22 cellular contexts compared by ENCODE assay signal in the genomic region with DNA sequence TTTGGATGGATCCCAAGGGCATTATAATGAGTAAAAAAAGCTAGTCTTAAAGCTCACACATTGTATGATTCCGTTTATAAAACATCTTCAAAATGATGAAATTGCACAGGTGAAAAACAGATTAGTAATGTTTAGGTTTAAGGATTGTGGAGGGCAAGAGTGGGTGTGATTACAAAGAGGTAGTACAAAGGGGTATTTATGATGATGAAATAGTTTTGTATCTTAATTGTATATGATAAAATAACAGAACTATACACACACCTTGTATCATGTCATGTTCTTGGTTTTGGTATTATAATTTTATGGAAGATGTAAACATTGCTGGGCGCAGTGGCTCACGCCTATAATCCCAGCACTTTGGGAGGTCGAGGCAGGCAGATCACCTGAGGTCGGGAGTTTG. TPM values are rescaled to one million over a fixed set of nuclear protein-coding genes. Genes with fewer than 3 reads are reported as not detected.
DNase-seq lines count a peak whose midpoint lies in the region; ATAC-seq, FAIRE-seq and TF ChIP-seq lines count a peak whose summit lies in the region.
"Had no signal": no experiment of that assay in that cellular context is flagged by ENCODE, and none has a peak within 500 bp of the region (broad histone marks: within the 10 kb centered on the region; RNA-seq: fewer than 3 reads in every experiment).

No MANE protein-coding gene starts in this region.

- H3K4me3 ChIP-seq in HepG2 (replicated peaks in 1 of 3; ENCODE audit: insufficient read depth in 1 of 3, low read depth in 2 of 3, low read length in 3 of 3) (no peak overlapping the region), right lobe of liver (no peak overlapping the region), K562 (no peak overlapping the region), osteoblast (ENCODE audit: insufficient read depth, low read length) (no peak overlapping the region)
- H3K4me3 ChIP-seq: BLaER1 had no signal

- ATAC-seq in HepG2: no peak
- ATAC-seq in right lobe of liver: no peak
- ATAC-seq in K562: no peak
- no peak for ATAC-seq in GM19324 (IDR thresholded peaks at IDR 0.05; ENCODE audit: low FRiP score, unreplicated experiment)
- ATAC-seq: CD8-positive, alpha-beta T cell had no signal

- H3K27me3 ChIP-seq in HepG2 (ENCODE audit: control insufficient read depth in 1 of 2, insufficient read depth in 2 of 2, low read length in 2 of 2): no peaks in the 10 kb centered on the region
- no peaks in the 10 kb centered on the region for H3K27me3 ChIP-seq in right lobe of liver
- H3K27me3 ChIP-seq in K562 (ENCODE audit: control insufficient read depth in 2 of 2, insufficient read depth in 2 of 2, low read length in 2 of 2): no peaks in the 10 kb centered on the region
- H3K27me3 ChIP-seq in osteoblast (ENCODE audit: insufficient read depth, low read length): no peaks in the 10 kb centered on the region
- H3K27me3 ChIP-seq: BE2C, BLaER1 had no signal

- H3K27ac ChIP-seq in HepG2 (ENCODE audit: extremely low read length, insufficient read depth, low read length) (no peak overlapping the region), right lobe of liver (no peak overlapping the region), K562 (ENCODE audit: extremely low read depth, low read depth, low read length) (no peak overlapping the region), osteoblast (ENCODE audit: low read depth, low read length) (no peak overlapping the region)
- H3K27ac ChIP-seq: BLaER1 had no signal

- no peak for TF ChIP-seq EP300 in HepG2 (IDR thresholded peaks at IDR 0.05; ENCODE audit: low read depth in 2 of 2, low read length in 2 of 2)
- no peak for TF ChIP-seq EP300 in HepG2 (CRISPR knock-in tag; IDR thresholded peaks at IDR 0.05; ENCODE audit: borderline replicate concordance)
- TF ChIP-seq EP300 in K562 (IDR thresholded peaks at IDR 0.05; ENCODE audit: low read length): no peak

- no peak overlapping the region for H3K4me2 ChIP-seq in HepG2 (ENCODE audit: low read depth, low read length)
- no peak overlapping the region for H3K4me2 ChIP-seq in K562 (ENCODE audit: insufficient read depth, low read length)
- H3K4me2 ChIP-seq in osteoblast (ENCODE audit: insufficient read depth, low read length): no peak overlapping the region
- H3K4me2 ChIP-seq: BLaER1 had no signal

- TF ChIP-seq CTCF in HepG2 (CRISPR knock-in tag; IDR thresholded peaks at IDR 0.05): no peak
- TF ChIP-seq CTCF in right lobe of liver (IDR thresholded peaks at IDR 0.05): no peak
- TF ChIP-seq CTCF in K562 (IDR thresholded peaks at IDR 0.05 in 2 of 3, conservative IDR thresholded peaks at IDR 0.05 in 1 of 3; ENCODE audit: insufficient read depth in 2 of 3, low read depth in 1 of 3, low read length in 3 of 3): no peak
- TF ChIP-seq CTCF in osteoblast (IDR thresholded peaks at IDR 0.05; ENCODE audit: extremely low read depth, low read depth, low read length): no peak

- H3K9me3 ChIP-seq in HepG2 (ENCODE audit: low read length) (no peaks in the 10 kb centered on the region), right lobe of liver (no peaks in the 10 kb centered on the region), K562 (replicated peaks; ENCODE audit: control insufficient read depth, insufficient read depth, low read depth, low read length) (no peaks in the 10 kb centered on the region), osteoblast (ENCODE audit: low read depth, low read length) (no peaks in the 10 kb centered on the region)
- H3K9me3 ChIP-seq: BE2C, BLaER1, Caco-2 had no signal

- in situ Hi-C loops in HepG2 (cut with HindIII; ENCODE audit: extremely low pct_ligation_motif_present, low pct_unique_long_range_greater_than_20kb): no loop called here
- in situ Hi-C loops in K562 (cut with MboI): no loop called here

- no peaks in the 10 kb centered on the region for H3K9me1 ChIP-seq in K562 (ENCODE audit: control insufficient read depth, insufficient read depth, low read length)

- POLR2A ChIA-PET in HepG2 (lab: Yijun Ruan, JAX) (no interaction called here), K562 (lab: Yijun Ruan, JAX) (interaction anchor here (0.7 to 1.6 kb wide), 5 partner anchors 11 to 96 kb away, joined by 3 to 6 read pairs (median 3); partner anchors contain the start of gene ZP3)

- H2AFZ ChIP-seq in HepG2 (ENCODE audit: low read length) (no peak overlapping the region), K562 (ENCODE audit: low read depth, low read length) (no peak overlapping the region), osteoblast (ENCODE audit: low read length) (no peak overlapping the region)

- BruUV-seq in HepG2 (replicated peaks; lab: Mats Ljungman, UMichigan) (no TSS peak), K562 (replicated peaks; lab: Mats Ljungman, UMichigan) (no TSS peak)

- 47% methylated on average over 5 of the region's 5 CpGs for WGBS in HepG2 (ENCODE audit: low lambda C conversion rate)
- WGBS in right lobe of liver (ENCODE audit: insufficient coverage, low coverage, low lambda C conversion rate, missing lambda C conversion rate): 60% methylated on average over 5 of the region's 5 CpGs
- WGBS in K562 (ENCODE audit: insufficient coverage, low coverage, missing lambda C conversion rate): 43% methylated on average over 5 of the region's 5 CpGs

- FAIRE-seq in HepG2 (lab: Jason Lieb, UNC) (no peak), K562 (lab: Jason Lieb, UNC) (no peak)
- FAIRE-seq: A204.1, D721Med, G401.6, GM12891, GM19239 had no signal

- peaks cover 6% of the 10 kb centered on the region for H3K79me2 ChIP-seq in HepG2 (ENCODE audit: insufficient read depth, low read length)
- H3K79me2 ChIP-seq in K562 (ENCODE audit: control insufficient read depth, insufficient read depth, low read length): no peaks in the 10 kb centered on the region
- H3K79me2 ChIP-seq in osteoblast (ENCODE audit: insufficient read depth, low read length): no peaks in the 10 kb centered on the region

- H4K20me1 ChIP-seq in HepG2 (ENCODE audit: insufficient read depth, low read length): no peaks in the 10 kb centered on the region
- H4K20me1 ChIP-seq in K562 (replicated peaks; ENCODE audit: control insufficient read depth, insufficient read depth, low read length): no peaks in the 10 kb centered on the region
- no peaks in the 10 kb centered on the region for H4K20me1 ChIP-seq in osteoblast (ENCODE audit: insufficient read depth, low read length)
- H4K20me1 ChIP-seq: BLaER1 had no signal

- H3K36me3 ChIP-seq in HepG2 (replicated peaks in 1 of 2; ENCODE audit: control insufficient read depth in 1 of 2, insufficient read depth in 2 of 2, low read length in 2 of 2): no peaks in the 10 kb centered on the region
- no peaks in the 10 kb centered on the region for H3K36me3 ChIP-seq in right lobe of liver
- H3K36me3 ChIP-seq in K562 (ENCODE audit: control insufficient read depth, insufficient read depth, low read length): peaks cover 4% of the 10 kb centered on the region; the same call in 2 of the 3 replicates
- no peaks in the 10 kb centered on the region for H3K36me3 ChIP-seq in osteoblast (ENCODE audit: insufficient read depth, low read length)
- H3K36me3 ChIP-seq: BE2C, BLaER1 had no signal

- TF ChIP-seq POLR2A in HepG2 (IDR thresholded peaks at IDR 0.05; ENCODE audit: insufficient read depth in 1 of 2, low read depth in 2 of 2, low read length in 2 of 2) (no peak), right lobe of liver (IDR thresholded peaks at IDR 0.05) (no peak), K562 (conservative IDR thresholded peaks at IDR 0.05) (no peak)

- no peak for DNase-seq in HepG2 (ENCODE audit: low spot score)
- no peak for DNase-seq in right lobe of liver
- DNase-seq in K562 (ENCODE audit: extremely low read depth in 1 of 4, low spot score in 3 of 4): no peak
- peak; percentile 4 for DNase-seq in osteoblast (ENCODE audit: insufficient read length, low spot score, missing footprints)
- DNase-seq in effector CD4-positive, alpha-beta T cell: no peak
- DNase-seq: 8988T; ACHN; BE2C; C1 segment of cervical spinal cord; Caco-2; Calu3; CD4-positive, CD25-positive, alpha-beta regulatory T cell; CD8-positive, alpha-beta T cell; DMS79 treated with DMSO at 0.1 percent for 48 hours; GF-D8 had no signal

- H3K9ac ChIP-seq in HepG2 (ENCODE audit: insufficient read depth, low read depth, low read length): no peak overlapping the region
- H3K9ac ChIP-seq in K562 (ENCODE audit: insufficient read depth in 1 of 2, low read depth in 2 of 2, low read length in 2 of 2): no peak overlapping the region
- H3K9ac ChIP-seq: BLaER1 had no signal

- H3K4me1 ChIP-seq in HepG2 (ENCODE audit: insufficient read depth, low read length) (peaks cover 30% of the 10 kb centered on the region), right lobe of liver (no peaks in the 10 kb centered on the region), K562 (replicated peaks in 1 of 2; ENCODE audit: control insufficient read depth in 2 of 2, insufficient read depth in 2 of 2, low read length in 2 of 2) (peaks cover 10 to 16% of the 10 kb centered on the region in 2 experiments; a peak in 3 of 5 replicates), osteoblast (ENCODE audit: insufficient read depth, low read length) (no peaks in the 10 kb centered on the region)
- H3K4me1 ChIP-seq: BE2C, Caco-2 had no signal

- CTCF ChIA-PET in HepG2 (lab: Yijun Ruan, JAX; ENCODE audit: low intra/inter-chr PET ratio, low total read pairs): no interaction called here
- CTCF ChIA-PET in K562 (lab: Yijun Ruan, JAX; ENCODE audit: low intra/inter-chr PET ratio): no interaction called here

- TF ChIP-seq RAD21 in HepG2 (CRISPR knock-in tag; IDR thresholded peaks at IDR 0.05) (no peak), K562 (CRISPR knock-in tag; conservative IDR thresholded peaks at IDR 0.05 in 1 of 2, IDR thresholded peaks at IDR 0.05 in 1 of 2) (no peak)

- intact Hi-C loops in HepG2 (cut with micrococcal nuclease; ENCODE audit: unreplicated experiment): no loop called here
- intact Hi-C loops in right lobe of liver (cut with DNase I): no loop called here
- intact Hi-C loops in K562 (cut with micrococcal nuclease): no loop called here

RNA-seq across cellular contexts. Expression of gene SSC4D, which starts 2.8 kb away (rescaled TPM):
- 32.3 and 63.8 TPM in 2 replicates for total RNA-seq in HepG2 (2016; rRNA removed; fragmentation: Illumina TruSeq; extraction: Trizol)
- 7.6 and 8.8 TPM in 2 replicates for total RNA-seq in HepG2 (2016; cell fraction: cytosol; rRNA removed; fragmentation: Illumina TruSeq; extraction: Trizol; ENCODE audit: low read depth)
- total RNA-seq in HepG2 (2016; cell fraction: insoluble cytoplasmic fraction; rRNA removed; fragmentation: Illumina TruSeq; extraction: Trizol): 34.6 and 61.6 TPM in 2 replicates
- total RNA-seq in HepG2 (2016; cell fraction: membrane; rRNA removed; fragmentation: Illumina TruSeq; extraction: Trizol): 25.9 and 27.1 TPM in 2 replicates
- total RNA-seq in HepG2 (2016; cell fraction: nucleus; rRNA removed; fragmentation: Illumina TruSeq; extraction: Trizol): 48.0 and 57.4 TPM in 2 replicates
- polyA plus RNA-seq in HepG2 (2011; rRNA removed): 33.3 and 48.2 TPM in 2 replicates
- polyA plus RNA-seq in HepG2 (2011; cell fraction: cytosol; rRNA removed): 37.9 and 40.0 TPM in 2 replicates
- 48.0 and 53.5 TPM in 2 replicates for polyA plus RNA-seq in HepG2 (2011; cell fraction: nucleus; rRNA removed)
- polyA plus RNA-seq in HepG2 (2012): 16.6 and 28.9 TPM in 2 replicates
- polyA plus RNA-seq in HepG2 (2016; cell fraction: cytosol; fragmentation: Illumina TruSeq; extraction: Trizol; ENCODE audit: low read depth): 6.9 and 7.7 TPM in 2 replicates
- 34.3 and 36.7 TPM in 2 replicates for polyA plus RNA-seq in HepG2 (2016; cell fraction: insoluble cytoplasmic fraction; fragmentation: Illumina TruSeq; extraction: Trizol; ENCODE audit: low read depth)
- 21.4 and 22.0 TPM in 2 replicates for polyA plus RNA-seq in HepG2 (2016; cell fraction: membrane; fragmentation: Illumina TruSeq; extraction: Trizol; ENCODE audit: low read depth)
- 116 and 122 TPM in 2 replicates for polyA plus RNA-seq in HepG2 (2016; cell fraction: nucleus; fragmentation: Illumina TruSeq; extraction: Trizol; ENCODE audit: insufficient read depth, low read depth)
- 2.6 and 50.7 TPM in 2 replicates for polyA minus RNA-seq in HepG2 (2011; rRNA and poly(A)+ RNA removed; ENCODE audit: low replicate concordance)
- 11.6 and 15.7 TPM in 2 replicates for polyA minus RNA-seq in HepG2 (2011; cell fraction: cytosol; rRNA and poly(A)+ RNA removed)
- polyA minus RNA-seq in HepG2 (2011; cell fraction: nucleus; rRNA and poly(A)+ RNA removed): 7.5 and 10.8 TPM in 2 replicates
- 1 to 10 TPM; 1.2 to 2.6 (median 1.2) TPM for total RNA-seq in right lobe of liver
- 0.74 and 1.7 TPM in 2 replicates for total RNA-seq in K562 (2011; cell fraction: chromatin; rRNA removed; ENCODE audit: low replicate concordance)
- total RNA-seq in K562 (2011; cell fraction: nucleolus; rRNA removed): 2.6 and 3.0 TPM in 2 replicates
- total RNA-seq in K562 (2011; cell fraction: nucleoplasm; rRNA removed): 1.2 TPM in 2 replicates
- total RNA-seq in K562 (2014; rRNA removed): 0.41 and 0.49 TPM in 2 replicates
- 0.19 and 0.65 TPM in 2 replicates for total RNA-seq in K562 (2014; rRNA removed; fragmentation: Illumina TruSeq; extraction: Trizol)
- total RNA-seq in K562 (2015; rRNA removed; fragmentation: Illumina TruSeq; extraction: Trizol): 0.98 and 1.1 TPM in 2 replicates
- total RNA-seq in K562 (2021): 0.98 and 1.2 TPM in 2 replicates
- polyA plus RNA-seq in K562 (2011; rRNA removed): 0.91 and 1.2 TPM in 2 replicates
- 0.71 and 2.0 TPM in 2 replicates for polyA plus RNA-seq in K562 (2011; cell fraction: cytosol; rRNA removed)
- 1.8 and 2.8 TPM in 2 replicates for polyA plus RNA-seq in K562 (2011; cell fraction: nucleus; rRNA removed)
- 1.9 and 4.0 TPM in 2 replicates for polyA plus RNA-seq in K562 (2012)
- 0.80 and 1.5 TPM in 2 replicates for polyA plus RNA-seq in K562 (2014; fragmentation: Illumina TruSeq; extraction: Trizol)
- polyA plus RNA-seq in K562 (2014; fragmentation: Nextera tagmentation; extraction: Ambion mirVana): under 1 TPM in 1 of 2 experiments, not detected in 1; 0.06 TPM
- polyA plus RNA-seq in K562 (2014; rRNA removed): 0.67 and 1.0 TPM in 2 replicates
- polyA minus RNA-seq in K562 (2011; rRNA and poly(A)+ RNA removed): 0.30 and 0.53 TPM in 2 replicates
- polyA minus RNA-seq in K562 (2011; cell fraction: cytosol; rRNA and poly(A)+ RNA removed): 0.55 and 0.76 TPM in 2 replicates
- 0.27 TPM in 1 of 2 replicates, not detected in the other for polyA minus RNA-seq in K562 (2011; cell fraction: nucleus; rRNA and poly(A)+ RNA removed)
- 0.88 and 1.1 TPM in 2 replicates for total RNA-seq in osteoblast
- total RNA-seq: Calu3; CD4-positive, CD25-positive, alpha-beta regulatory T cell; CD8-positive, alpha-beta T cell had no signal

RNA-seq across cellular contexts. Expression of gene ZP3, which starts 12.5 kb away (rescaled TPM):
- not detected in 2 replicates for total RNA-seq in HepG2 (2016; rRNA removed; fragmentation: Illumina TruSeq; extraction: Trizol)
- total RNA-seq in HepG2 (2016; cell fraction: cytosol; rRNA removed; fragmentation: Illumina TruSeq; extraction: Trizol; ENCODE audit: low read depth): 1.5 TPM in 1 of 2 replicates, not detected in the other
- 1.2 TPM in 1 of 2 replicates, not detected in the other for total RNA-seq in HepG2 (2016; cell fraction: insoluble cytoplasmic fraction; rRNA removed; fragmentation: Illumina TruSeq; extraction: Trizol)
- total RNA-seq in HepG2 (2016; cell fraction: membrane; rRNA removed; fragmentation: Illumina TruSeq; extraction: Trizol): 2.2 TPM in 1 of 2 replicates, not detected in the other
- total RNA-seq in HepG2 (2016; cell fraction: nucleus; rRNA removed; fragmentation: Illumina TruSeq; extraction: Trizol): not detected in 2 replicates
- polyA plus RNA-seq in HepG2 (2011; rRNA removed): not detected in 2 replicates
- polyA plus RNA-seq in HepG2 (2011; cell fraction: cytosol; rRNA removed): not detected in 2 replicates
- polyA plus RNA-seq in HepG2 (2011; cell fraction: nucleus; rRNA removed): not detected in 2 replicates
- not detected in 2 replicates for polyA plus RNA-seq in HepG2 (2012)
- not detected in 2 replicates for polyA plus RNA-seq in HepG2 (2016; cell fraction: cytosol; fragmentation: Illumina TruSeq; extraction: Trizol; ENCODE audit: low read depth)
- not detected in 2 replicates for polyA plus RNA-seq in HepG2 (2016; cell fraction: insoluble cytoplasmic fraction; fragmentation: Illumina TruSeq; extraction: Trizol; ENCODE audit: low read depth)
- polyA plus RNA-seq in HepG2 (2016; cell fraction: membrane; fragmentation: Illumina TruSeq; extraction: Trizol; ENCODE audit: low read depth): not detected in 2 replicates
- not detected in 2 replicates for polyA plus RNA-seq in HepG2 (2016; cell fraction: nucleus; fragmentation: Illumina TruSeq; extraction: Trizol; ENCODE audit: insufficient read depth, low read depth)
- 0.80 and 89.9 TPM in 2 replicates for polyA minus RNA-seq in HepG2 (2011; rRNA and poly(A)+ RNA removed; ENCODE audit: low replicate concordance)
- not detected in 2 replicates for polyA minus RNA-seq in HepG2 (2011; cell fraction: cytosol; rRNA and poly(A)+ RNA removed)
- not detected in 2 replicates for polyA minus RNA-seq in HepG2 (2011; cell fraction: nucleus; rRNA and poly(A)+ RNA removed)
- 1 to 10 TPM in 1 of 6 experiments, under 1 TPM in 4, not detected in 1; 0.27 to 2.8 (median 0.62) TPM for total RNA-seq in right lobe of liver
- 2.2 and 6.3 TPM in 2 replicates for total RNA-seq in K562 (2011; cell fraction: chromatin; rRNA removed; ENCODE audit: low replicate concordance)
- total RNA-seq in K562 (2011; cell fraction: nucleolus; rRNA removed): 6.0 and 6.3 TPM in 2 replicates
- total RNA-seq in K562 (2011; cell fraction: nucleoplasm; rRNA removed): 4.5 and 6.0 TPM in 2 replicates
- 2.5 and 3.8 TPM in 2 replicates for total RNA-seq in K562 (2014; rRNA removed)
- 1.5 and 2.3 TPM in 2 replicates for total RNA-seq in K562 (2014; rRNA removed; fragmentation: Illumina TruSeq; extraction: Trizol)
- 2.8 and 2.9 TPM in 2 replicates for total RNA-seq in K562 (2015; rRNA removed; fragmentation: Illumina TruSeq; extraction: Trizol)
- 2.3 and 3.9 TPM in 2 replicates for total RNA-seq in K562 (2021)
- polyA plus RNA-seq in K562 (2011; rRNA removed): 2.4 and 8.1 TPM in 2 replicates
- 8.3 and 10.1 TPM in 2 replicates for polyA plus RNA-seq in K562 (2011; cell fraction: cytosol; rRNA removed)
- 3.7 and 5.1 TPM in 2 replicates for polyA plus RNA-seq in K562 (2011; cell fraction: nucleus; rRNA removed)
- polyA plus RNA-seq in K562 (2012): 3.5 and 13.7 TPM in 2 replicates
- 3.5 and 3.8 TPM in 2 replicates for polyA plus RNA-seq in K562 (2014; fragmentation: Illumina TruSeq; extraction: Trizol)
- 1 to 10 TPM; 2.0 to 2.8 TPM for polyA plus RNA-seq in K562 (2014; fragmentation: Nextera tagmentation; extraction: Ambion mirVana)
- 1.4 and 3.7 TPM in 2 replicates for polyA plus RNA-seq in K562 (2014; rRNA removed)
- polyA minus RNA-seq in K562 (2011; rRNA and poly(A)+ RNA removed): 5.2 and 5.3 TPM in 2 replicates
- polyA minus RNA-seq in K562 (2011; cell fraction: cytosol; rRNA and poly(A)+ RNA removed): 4.2 and 12.3 TPM in 2 replicates
- 3.1 and 3.8 TPM in 2 replicates for polyA minus RNA-seq in K562 (2011; cell fraction: nucleus; rRNA and poly(A)+ RNA removed)
- 3.5 and 6.2 TPM in 2 replicates for total RNA-seq in osteoblast

RNA-seq across cellular contexts. Expression of gene DTX2, which starts 49.3 kb away (rescaled TPM):
- 5.2 and 5.5 TPM in 2 replicates for total RNA-seq in HepG2 (2016; rRNA removed; fragmentation: Illumina TruSeq; extraction: Trizol)
- total RNA-seq in HepG2 (2016; cell fraction: cytosol; rRNA removed; fragmentation: Illumina TruSeq; extraction: Trizol; ENCODE audit: low read depth): 2.2 and 3.3 TPM in 2 replicates
- 4.7 and 6.9 TPM in 2 replicates for total RNA-seq in HepG2 (2016; cell fraction: insoluble cytoplasmic fraction; rRNA removed; fragmentation: Illumina TruSeq; extraction: Trizol)
- total RNA-seq in HepG2 (2016; cell fraction: membrane; rRNA removed; fragmentation: Illumina TruSeq; extraction: Trizol): 4.2 and 4.5 TPM in 2 replicates
- 7.1 and 7.5 TPM in 2 replicates for total RNA-seq in HepG2 (2016; cell fraction: nucleus; rRNA removed; fragmentation: Illumina TruSeq; extraction: Trizol)
- 6.2 and 7.0 TPM in 2 replicates for polyA plus RNA-seq in HepG2 (2011; rRNA removed)
- 2.7 and 4.1 TPM in 2 replicates for polyA plus RNA-seq in HepG2 (2011; cell fraction: cytosol; rRNA removed)
- 18.5 and 23.3 TPM in 2 replicates for polyA plus RNA-seq in HepG2 (2011; cell fraction: nucleus; rRNA removed)
- polyA plus RNA-seq in HepG2 (2012): 5.0 and 6.3 TPM in 2 replicates
- polyA plus RNA-seq in HepG2 (2016; cell fraction: cytosol; fragmentation: Illumina TruSeq; extraction: Trizol; ENCODE audit: low read depth): 1.3 and 1.5 TPM in 2 replicates
- 6.9 and 7.6 TPM in 2 replicates for polyA plus RNA-seq in HepG2 (2016; cell fraction: insoluble cytoplasmic fraction; fragmentation: Illumina TruSeq; extraction: Trizol; ENCODE audit: low read depth)
- 2.1 and 2.2 TPM in 2 replicates for polyA plus RNA-seq in HepG2 (2016; cell fraction: membrane; fragmentation: Illumina TruSeq; extraction: Trizol; ENCODE audit: low read depth)
- polyA plus RNA-seq in HepG2 (2016; cell fraction: nucleus; fragmentation: Illumina TruSeq; extraction: Trizol; ENCODE audit: insufficient read depth, low read depth): 15.2 and 17.1 TPM in 2 replicates
- 19.1 and 19.3 TPM in 2 replicates for polyA minus RNA-seq in HepG2 (2011; rRNA and poly(A)+ RNA removed; ENCODE audit: low replicate concordance)
- 6.9 and 9.4 TPM in 2 replicates for polyA minus RNA-seq in HepG2 (2011; cell fraction: cytosol; rRNA and poly(A)+ RNA removed)
- 8.8 and 10.3 TPM in 2 replicates for polyA minus RNA-seq in HepG2 (2011; cell fraction: nucleus; rRNA and poly(A)+ RNA removed)
- total RNA-seq in right lobe of liver: 10 to 100 TPM in 4 of 6 experiments, 1 to 10 TPM in 2; 8.9 to 16.8 (median 11.1) TPM
- total RNA-seq in K562 (2011; cell fraction: chromatin; rRNA removed; ENCODE audit: low replicate concordance): 39.4 and 79.0 TPM in 2 replicates
- total RNA-seq in K562 (2011; cell fraction: nucleolus; rRNA removed): 31.7 and 39.9 TPM in 2 replicates
- total RNA-seq in K562 (2011; cell fraction: nucleoplasm; rRNA removed): 27.0 and 30.3 TPM in 2 replicates
- 14.9 and 20.4 TPM in 2 replicates for total RNA-seq in K562 (2014; rRNA removed)
- total RNA-seq in K562 (2014; rRNA removed; fragmentation: Illumina TruSeq; extraction: Trizol): 2.5 and 4.8 TPM in 2 replicates
- 8.3 and 9.9 TPM in 2 replicates for total RNA-seq in K562 (2015; rRNA removed; fragmentation: Illumina TruSeq; extraction: Trizol)
- 25.2 and 31.5 TPM in 2 replicates for total RNA-seq in K562 (2021)
- 3.4 and 5.6 TPM in 2 replicates for polyA plus RNA-seq in K562 (2011; rRNA removed)
- 5.9 and 13.5 TPM in 2 replicates for polyA plus RNA-seq in K562 (2011; cell fraction: cytosol; rRNA removed)
- 20.0 and 31.0 TPM in 2 replicates for polyA plus RNA-seq in K562 (2011; cell fraction: nucleus; rRNA removed)
- 15.4 and 44.4 TPM in 2 replicates for polyA plus RNA-seq in K562 (2012)
- 9.8 and 18.3 TPM in 2 replicates for polyA plus RNA-seq in K562 (2014; fragmentation: Illumina TruSeq; extraction: Trizol)
- polyA plus RNA-seq in K562 (2014; fragmentation: Nextera tagmentation; extraction: Ambion mirVana): under 1 TPM; 0.20 to 0.57 TPM
- polyA plus RNA-seq in K562 (2014; rRNA removed): 12.2 and 15.5 TPM in 2 replicates
- 3.7 and 4.3 TPM in 2 replicates for polyA minus RNA-seq in K562 (2011; rRNA and poly(A)+ RNA removed)
- polyA minus RNA-seq in K562 (2011; cell fraction: cytosol; rRNA and poly(A)+ RNA removed): 21.2 and 26.6 TPM in 2 replicates
- 8.5 and 10.3 TPM in 2 replicates for polyA minus RNA-seq in K562 (2011; cell fraction: nucleus; rRNA and poly(A)+ RNA removed)
- total RNA-seq in osteoblast: 11.5 and 14.5 TPM in 2 replicates

RNA-seq across cellular contexts. Expression of gene YWHAG, which starts 53.5 kb away (rescaled TPM):
- total RNA-seq in HepG2 (2016; rRNA removed; fragmentation: Illumina TruSeq; extraction: Trizol) (67.5 and 93.7 TPM in 2 replicates), right lobe of liver (10 to 100 TPM; 43.5 to 69.1 (median 58.4) TPM), K562 (2014; rRNA removed) (50.3 and 53.2 TPM in 2 replicates), K562 (2014; rRNA removed; fragmentation: Illumina TruSeq; extraction: Trizol) (144 and 155 TPM in 2 replicates), K562 (2015; rRNA removed; fragmentation: Illumina TruSeq; extraction: Trizol) (135 and 136 TPM in 2 replicates), K562 (2021) (238 and 246 TPM in 2 replicates), osteoblast (99.9 and 121 TPM in 2 replicates)
- 7.9 and 9.3 TPM in 2 replicates for total RNA-seq in HepG2 (2016; cell fraction: cytosol; rRNA removed; fragmentation: Illumina TruSeq; extraction: Trizol; ENCODE audit: low read depth)
- total RNA-seq in HepG2 (2016; cell fraction: insoluble cytoplasmic fraction; rRNA removed; fragmentation: Illumina TruSeq; extraction: Trizol): 72.6 and 87.9 TPM in 2 replicates
- total RNA-seq in HepG2 (2016; cell fraction: membrane; rRNA removed; fragmentation: Illumina TruSeq; extraction: Trizol): 43.2 and 47.4 TPM in 2 replicates
- 40.4 and 44.1 TPM in 2 replicates for total RNA-seq in HepG2 (2016; cell fraction: nucleus; rRNA removed; fragmentation: Illumina TruSeq; extraction: Trizol)
- polyA plus RNA-seq in HepG2 (2011; rRNA removed) (36.7 and 36.9 TPM in 2 replicates), K562 (2011; rRNA removed) (67.6 and 94.5 TPM in 2 replicates), K562 (2014; fragmentation: Illumina TruSeq; extraction: Trizol) (200 and 204 TPM in 2 replicates), K562 (2014; fragmentation: Nextera tagmentation; extraction: Ambion mirVana) (10 to 100 TPM; 30.4 to 37.6 TPM), K562 (2014; rRNA removed) (74.9 and 83.6 TPM in 2 replicates)
- polyA plus RNA-seq in HepG2 (2011; cell fraction: cytosol; rRNA removed): 18.0 and 24.8 TPM in 2 replicates
- polyA plus RNA-seq in HepG2 (2011; cell fraction: nucleus; rRNA removed): 23.3 and 26.1 TPM in 2 replicates
- 82.2 and 83.9 TPM in 2 replicates for polyA plus RNA-seq in HepG2 (2012)
- polyA plus RNA-seq in HepG2 (2016; cell fraction: cytosol; fragmentation: Illumina TruSeq; extraction: Trizol; ENCODE audit: low read depth): 5.9 and 6.1 TPM in 2 replicates
- 125 and 130 TPM in 2 replicates for polyA plus RNA-seq in HepG2 (2016; cell fraction: insoluble cytoplasmic fraction; fragmentation: Illumina TruSeq; extraction: Trizol; ENCODE audit: low read depth)
- 21.8 and 25.4 TPM in 2 replicates for polyA plus RNA-seq in HepG2 (2016; cell fraction: membrane; fragmentation: Illumina TruSeq; extraction: Trizol; ENCODE audit: low read depth)
- 69.2 and 70.0 TPM in 2 replicates for polyA plus RNA-seq in HepG2 (2016; cell fraction: nucleus; fragmentation: Illumina TruSeq; extraction: Trizol; ENCODE audit: insufficient read depth, low read depth)
- polyA minus RNA-seq in HepG2 (2011; rRNA and poly(A)+ RNA removed; ENCODE audit: low replicate concordance): 56.5 and 77.8 TPM in 2 replicates
- polyA minus RNA-seq in HepG2 (2011; cell fraction: cytosol; rRNA and poly(A)+ RNA removed): 55.6 and 57.6 TPM in 2 replicates
- 27.9 and 31.8 TPM in 2 replicates for polyA minus RNA-seq in HepG2 (2011; cell fraction: nucleus; rRNA and poly(A)+ RNA removed)
- total RNA-seq in K562 (2011; cell fraction: chromatin; rRNA removed; ENCODE audit: low replicate concordance): 60.5 and 71.2 TPM in 2 replicates
- total RNA-seq in K562 (2011; cell fraction: nucleolus; rRNA removed): 39.9 and 41.7 TPM in 2 replicates
- total RNA-seq in K562 (2011; cell fraction: nucleoplasm; rRNA removed): 59.5 and 77.9 TPM in 2 replicates
- 43.4 and 52.2 TPM in 2 replicates for polyA plus RNA-seq in K562 (2011; cell fraction: cytosol; rRNA removed)
- polyA plus RNA-seq in K562 (2011; cell fraction: nucleus; rRNA removed): 30.1 and 40.2 TPM in 2 replicates
- polyA plus RNA-seq in K562 (2012): 142 and 212 TPM in 2 replicates
- polyA minus RNA-seq in K562 (2011; rRNA and poly(A)+ RNA removed): 142 and 187 TPM in 2 replicates
- 110 and 154 TPM in 2 replicates for polyA minus RNA-seq in K562 (2011; cell fraction: cytosol; rRNA and poly(A)+ RNA removed)
- 23.0 and 31.1 TPM in 2 replicates for polyA minus RNA-seq in K562 (2011; cell fraction: nucleus; rRNA and poly(A)+ RNA removed)

Comparison
In these comparisons a context has a peak if more than half of its experiments do, and no peak if none do; other contexts are left out.
1. Of the 241 proteins assayed by ChIP-seq in both HepG2 and K562: peak only in HepG2: none; only in K562: CEBPB and CEBPG; in both: none; in neither: 237; mixed calls (peak in some experiments, not most) for 2.